In genomic region chr3:4107430-4107829, GRCh38 we compare ENCODE assay signal across 27 cellular contexts.
DNase-seq lines count a peak whose midpoint lies in the region; ATAC-seq and TF ChIP-seq lines count a peak whose summit lies in the region.
"Had no signal": no experiment of that assay in that cellular context is flagged by ENCODE, and none has a peak within 500 bp of the region (broad histone marks: within the 10 kb centered on the region; RNA-seq: fewer than 3 reads in every experiment).

No MANE protein-coding gene starts in this region.

- no peaks in the 10 kb centered on the region for H3K4me1 ChIP-seq in endodermal cell (ENCODE audit: control insufficient read depth, insufficient read depth, low read length)
- H3K4me1 ChIP-seq: gastroesophageal sphincter, HAP-1 had no signal

- H3K4me3 Mint-ChIP-seq in endodermal cell (no peak overlapping the region), progenitor cell of endocrine pancreas (ENCODE audit: low read depth) (no peak overlapping the region)
- H3K4me3 Mint-ChIP-seq: activated CD8-positive, alpha-beta memory T cell treated with anti-CD3 and anti-CD28 coated beads, Interleukin-2, amount 10 ng/mL, durations not matched to agents 7 days and 5 days; activated naive CD4-positive, alpha-beta T cell treated with anti-CD3 and anti-CD28 coated beads, Interleukin-2, amount 50 U/mL, for 24 hours; activated T-cell treated with anti-CD3 and anti-CD28 coated beads, Interleukin-2, amount 50 U/mL, for 72 hours; B cell; dendritic cell treated with granulocyte-macrophage colony-stimulating factor and Interleukin-4, amounts not matched to agents 40 ng/mL and 50 ng/mL, for 4 days had no signal

- H3K27ac ChIP-seq in endodermal cell (ENCODE audit: low read depth, low read length) (no peak overlapping the region), brain microvascular endothelial cell (no peak overlapping the region)
- H3K27ac ChIP-seq: gastroesophageal sphincter, RWPE1, skin epidermis had no signal

- peaks cover 17% of the 10 kb centered on the region for H3K27me3 Mint-ChIP-seq in endodermal cell (ENCODE audit: insufficient read depth)
- H3K27me3 Mint-ChIP-seq in progenitor cell of endocrine pancreas: no peaks in the 10 kb centered on the region
- H3K27me3 Mint-ChIP-seq: activated CD8-positive, alpha-beta memory T cell treated with anti-CD3 and anti-CD28 coated beads, Interleukin-2, amount 10 ng/mL, durations not matched to agents 7 days and 5 days; activated naive CD4-positive, alpha-beta T cell treated with anti-CD3 and anti-CD28 coated beads, Interleukin-2, amount 50 U/mL, for 24 hours; B cell; dendritic cell treated with granulocyte-macrophage colony-stimulating factor and Interleukin-4, amounts not matched to agents 40 ng/mL and 50 ng/mL, for 4 days had no signal

- H3K4me1 Mint-ChIP-seq in endodermal cell: peaks cover 6% of the 10 kb centered on the region
- H3K4me1 Mint-ChIP-seq in progenitor cell of endocrine pancreas (ENCODE audit: low read depth): no peaks in the 10 kb centered on the region
- H3K4me1 Mint-ChIP-seq: activated CD8-positive, alpha-beta memory T cell treated with anti-CD3 and anti-CD28 coated beads, Interleukin-2, amount 10 ng/mL, durations not matched to agents 7 days and 5 days; activated naive CD4-positive, alpha-beta T cell treated with anti-CD3 and anti-CD28 coated beads, Interleukin-2, amount 50 U/mL, for 24 hours; B cell had no signal

- DNase-seq in DMS 273 (lab: John Stamatoyannopoulos, UW; ENCODE audit: unreplicated experiment) (peak; percentile 4), DMS 273 treated with DMSO at 0.1 percent for 48 hours (lab: John Stamatoyannopoulos, UW) (no peak), endodermal cell (no peak), progenitor cell of endocrine pancreas (ENCODE audit: low spot score, unreplicated experiment) (no peak), brain microvascular endothelial cell (no peak)
- DNase-seq: 8988T; activated CD4-positive, alpha-beta T cell treated with anti-CD3 and anti-CD28 coated beads for 48 hours; activated CD8-positive, alpha-beta memory T cell treated with anti-CD3 and anti-CD28 coated beads, Interleukin-2, amount 10 ng/mL, durations not matched to agents 7 days and 5 days; activated T-cell treated with anti-CD3 and anti-CD28 coated beads, Interleukin-2, amount 50 U/mL, for 72 hours; anterior cingulate cortex; hypothalamus; kidney glomerular epithelial cell; MG63; NCI-H1417; SK-N-SH; stimulated activated CD4-positive, alpha-beta T cell treated with anti-CD3 and anti-CD28 coated beads, Interleukin-1b, Interleukin-23, amount 100 ng/mL, for 48 hours; T-helper 2 cell had no signal

- no peaks in the 10 kb centered on the region for H3K9me3 ChIP-seq in endodermal cell (ENCODE audit: control insufficient read depth, low read length)
- H3K9me3 ChIP-seq: gastroesophageal sphincter, HAP-1, MG63, SK-N-SH had no signal

- no peak overlapping the region for H3K9ac ChIP-seq in endodermal cell (ENCODE audit: extremely low read depth, low read length, poor library complexity, severe bottlenecking)
- H3K9ac ChIP-seq: SK-N-SH had no signal

- 69 to 88% methylated on average over 2 to 3 of the region's 3 CpGs for WGBS in endodermal cell (ENCODE audit: insufficient coverage in 1 of 2, insufficient read length in 1 of 2), 2 experiments

- H3K27me3 ChIP-seq in endodermal cell (ENCODE audit: control insufficient read depth, insufficient read depth, low read length, poor library complexity, severe bottlenecking) (no peaks in the 10 kb centered on the region), brain microvascular endothelial cell (replicated peaks) (no peaks in the 10 kb centered on the region)
- H3K27me3 ChIP-seq: gastroesophageal sphincter, MG63 had no signal

- H3K36me3 Mint-ChIP-seq in endodermal cell (ENCODE audit: low read depth) (no peaks in the 10 kb centered on the region), progenitor cell of endocrine pancreas (ENCODE audit: insufficient read depth) (no peaks in the 10 kb centered on the region)
- H3K36me3 Mint-ChIP-seq: activated CD8-positive, alpha-beta memory T cell treated with anti-CD3 and anti-CD28 coated beads, Interleukin-2, amount 10 ng/mL, durations not matched to agents 7 days and 5 days had no signal

- in situ Hi-C loops in brain microvascular endothelial cell (cut with HindIII; ENCODE audit: low pct_ligation_motif_present, low sequenced_read_pairs): no loop called here

- H3K9me3 Mint-ChIP-seq in endodermal cell: peaks cover 16% of the 10 kb centered on the region
- peaks cover 6% of the 10 kb centered on the region for H3K9me3 Mint-ChIP-seq in progenitor cell of endocrine pancreas (ENCODE audit: low read depth)

- ATAC-seq in HG03354 (IDR thresholded peaks at IDR 0.05; ENCODE audit: poor library complexity, severe bottlenecking, unreplicated experiment) (no peak), HG02798 (IDR thresholded peaks at IDR 0.05; ENCODE audit: poor library complexity, unreplicated experiment) (no peak)
- ATAC-seq: activated CD8-positive, alpha-beta memory T cell treated with anti-CD3 and anti-CD28 coated beads, Interleukin-2, amount 10 ng/mL, durations not matched to agents 7 days and 5 days; activated T-cell treated with anti-CD3 and anti-CD28 coated beads, Interleukin-2, amount 50 U/mL, for 72 hours; gastroesophageal sphincter had no signal

- TF ChIP-seq CTCF in LNCAP (IDR thresholded peaks at IDR 0.05): peak; percentile 12; the same call in 1 of the 2 replicates
- TF ChIP-seq CTCF in endodermal cell (conservative IDR thresholded peaks at IDR 0.05): peak; percentile 67
- peak; percentile 24 for TF ChIP-seq CTCF in progenitor cell of endocrine pancreas (IDR thresholded peaks at IDR 0.05; ENCODE audit: unreplicated experiment)
- no peak for TF ChIP-seq CTCF in brain microvascular endothelial cell (IDR thresholded peaks at IDR 0.05; ENCODE audit: low read depth, low read length, missing control alignments)

- H3K4me3 ChIP-seq in endodermal cell (ENCODE audit: low read length) (no peak overlapping the region), brain microvascular endothelial cell (ENCODE audit: low read depth, low read length) (no peak overlapping the region)
- H3K4me3 ChIP-seq: gastroesophageal sphincter, HAP-1, MG63, skin epidermis had no signal

- H3K36me3 ChIP-seq in endodermal cell (ENCODE audit: control insufficient read depth, insufficient read depth, low read length) (no peaks in the 10 kb centered on the region), brain microvascular endothelial cell (replicated peaks) (no peaks in the 10 kb centered on the region)
- H3K36me3 ChIP-seq: gastroesophageal sphincter, HAP-1, MG63 had no signal

- H3K27ac Mint-ChIP-seq in endodermal cell (no peak overlapping the region), progenitor cell of endocrine pancreas (no peak overlapping the region)
- H3K27ac Mint-ChIP-seq: activated CD8-positive, alpha-beta memory T cell treated with anti-CD3 and anti-CD28 coated beads, Interleukin-2, amount 10 ng/mL, durations not matched to agents 7 days and 5 days; activated naive CD4-positive, alpha-beta T cell treated with anti-CD3 and anti-CD28 coated beads, Interleukin-2, amount 50 U/mL, for 24 hours; activated T-cell treated with anti-CD3 and anti-CD28 coated beads, Interleukin-2, amount 50 U/mL, for 72 hours; B cell; dendritic cell treated with granulocyte-macrophage colony-stimulating factor and Interleukin-4, amounts not matched to agents 40 ng/mL and 50 ng/mL, for 4 days had no signal
